1 cellular context compared by ENCODE assay signal in genomic region chr14:50530794-50531193, GRCh38.
TF ChIP-seq lines count a peak whose summit lies in the region.

No MANE protein-coding gene starts in this region.

TF ChIP-seq in SK-N-SH, 30 proteins besides CTCF, POLR2A, EP300 and RAD21 (continued from another document):
- no peak for TF ChIP-seq USF1 (IDR thresholded peaks at IDR 0.05; ENCODE audit: borderline replicate concordance, low read depth)
- TF ChIP-seq SIN3A (IDR thresholded peaks at IDR 0.05; ENCODE audit: borderline replicate concordance, low read depth, low read length) = no peak
- no peak for TF ChIP-seq GATA2 (CRISPR knock-in tag; IDR thresholded peaks at IDR 0.05)
- no peak for TF ChIP-seq REST (IDR thresholded peaks at IDR 0.05; ENCODE audit: low read depth, low read length)
- TF ChIP-seq IRF3 (IDR thresholded peaks at IDR 0.05; ENCODE audit: low read depth, low read length) = no peak
- no peak for TF ChIP-seq POLR2AphosphoS5 (IDR thresholded peaks at IDR 0.05; ENCODE audit: low read depth, low read length)
- TF ChIP-seq MEF2A (IDR thresholded peaks at IDR 0.05; ENCODE audit: borderline replicate concordance, low read depth) = no peak
- TF ChIP-seq FOXJ3 (CRISPR knock-in tag; IDR thresholded peaks at IDR 0.05) = no peak
- TF ChIP-seq RXRA (IDR thresholded peaks at IDR 0.05; ENCODE audit: borderline replicate concordance, low read depth) = no peak
- no peak for TF ChIP-seq YY1 (IDR thresholded peaks at IDR 0.05; ENCODE audit: low read depth)
- no peak for TF ChIP-seq JUND (IDR thresholded peaks at IDR 0.05)
